2 cellular contexts compared by ENCODE assay signal in genomic region chr16:56225013-56225742, GRCh38.
TF ChIP-seq lines count a peak whose summit lies in the region.

No MANE protein-coding gene starts in this region.

TF ChIP-seq in liver, 16 proteins besides CTCF, POLR2A, EP300 and RAD21 (continued from another document):
- TF ChIP-seq REST (IDR thresholded peaks at IDR 0.05) = peak; percentile 61
- TF ChIP-seq RXRA (IDR thresholded peaks at IDR 0.05) = peak; percentile 36 to 71
- TF ChIP-seq YY1 (IDR thresholded peaks at IDR 0.05) = peak; percentile 74
- TF ChIP-seq FOXA2 (IDR thresholded peaks at IDR 0.05) = peak; percentile 6
- TF ChIP-seq SP1 (IDR thresholded peaks at IDR 0.05) = peak; percentile 53
- TF ChIP-seq FOXA1 (IDR thresholded peaks at IDR 0.05) = no peak
- TF ChIP-seq NR2F2 (IDR thresholded peaks at IDR 0.05) = no peak
- TF ChIP-seq, protein P1, sequence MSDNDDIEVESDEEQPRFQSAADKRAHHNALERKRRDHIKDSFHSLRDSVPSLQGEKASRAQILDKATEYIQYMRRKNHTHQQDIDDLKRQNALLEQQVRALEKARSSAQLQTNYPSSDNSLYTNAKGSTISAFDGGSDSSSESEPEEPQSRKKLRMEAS (IDR thresholded peaks at IDR 0.05) = peak; percentile 69
- TF ChIP-seq HNF4A (conservative IDR thresholded peaks at IDR 0.05) = peak; percentile 40 to 67
- TF ChIP-seq EGR1 (IDR thresholded peaks at IDR 0.05; ENCODE audit: low read depth in 2 of 2) = peak in 1 of 2 donors; percentile 74
- TF ChIP-seq ATF3 (IDR thresholded peaks at IDR 0.05) = no peak
- TF ChIP-seq, protein P2, sequence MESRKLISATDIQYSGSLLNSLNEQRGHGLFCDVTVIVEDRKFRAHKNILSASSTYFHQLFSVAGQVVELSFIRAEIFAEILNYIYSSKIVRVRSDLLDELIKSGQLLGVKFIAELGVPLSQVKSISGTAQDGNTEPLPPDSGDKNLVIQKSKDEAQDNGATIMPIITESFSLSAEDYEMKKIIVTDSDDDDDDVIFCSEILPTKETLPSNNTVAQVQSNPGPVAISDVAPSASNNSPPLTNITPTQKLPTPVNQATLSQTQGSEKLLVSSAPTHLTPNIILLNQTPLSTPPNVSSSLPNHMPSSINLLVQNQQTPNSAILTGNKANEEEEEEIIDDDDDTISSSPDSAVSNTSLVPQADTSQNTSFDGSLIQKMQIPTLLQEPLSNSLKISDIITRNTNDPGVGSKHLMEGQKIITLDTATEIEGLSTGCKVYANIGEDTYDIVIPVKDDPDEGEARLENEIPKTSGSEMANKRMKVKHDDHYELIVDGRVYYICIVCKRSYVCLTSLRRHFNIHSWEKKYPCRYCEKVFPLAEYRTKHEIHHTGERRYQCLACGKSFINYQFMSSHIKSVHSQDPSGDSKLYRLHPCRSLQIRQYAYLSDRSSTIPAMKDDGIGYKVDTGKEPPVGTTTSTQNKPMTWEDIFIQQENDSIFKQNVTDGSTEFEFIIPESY (IDR thresholded peaks at IDR 0.05) = no peak
- peak in 1 of 2 donors; percentile 67 for TF ChIP-seq JUND (IDR thresholded peaks at IDR 0.05)

TF ChIP-seq in HepG2, 621 proteins besides CTCF, POLR2A, EP300 and RAD21 (continued from another document):
- TF ChIP-seq, protein P3, sequence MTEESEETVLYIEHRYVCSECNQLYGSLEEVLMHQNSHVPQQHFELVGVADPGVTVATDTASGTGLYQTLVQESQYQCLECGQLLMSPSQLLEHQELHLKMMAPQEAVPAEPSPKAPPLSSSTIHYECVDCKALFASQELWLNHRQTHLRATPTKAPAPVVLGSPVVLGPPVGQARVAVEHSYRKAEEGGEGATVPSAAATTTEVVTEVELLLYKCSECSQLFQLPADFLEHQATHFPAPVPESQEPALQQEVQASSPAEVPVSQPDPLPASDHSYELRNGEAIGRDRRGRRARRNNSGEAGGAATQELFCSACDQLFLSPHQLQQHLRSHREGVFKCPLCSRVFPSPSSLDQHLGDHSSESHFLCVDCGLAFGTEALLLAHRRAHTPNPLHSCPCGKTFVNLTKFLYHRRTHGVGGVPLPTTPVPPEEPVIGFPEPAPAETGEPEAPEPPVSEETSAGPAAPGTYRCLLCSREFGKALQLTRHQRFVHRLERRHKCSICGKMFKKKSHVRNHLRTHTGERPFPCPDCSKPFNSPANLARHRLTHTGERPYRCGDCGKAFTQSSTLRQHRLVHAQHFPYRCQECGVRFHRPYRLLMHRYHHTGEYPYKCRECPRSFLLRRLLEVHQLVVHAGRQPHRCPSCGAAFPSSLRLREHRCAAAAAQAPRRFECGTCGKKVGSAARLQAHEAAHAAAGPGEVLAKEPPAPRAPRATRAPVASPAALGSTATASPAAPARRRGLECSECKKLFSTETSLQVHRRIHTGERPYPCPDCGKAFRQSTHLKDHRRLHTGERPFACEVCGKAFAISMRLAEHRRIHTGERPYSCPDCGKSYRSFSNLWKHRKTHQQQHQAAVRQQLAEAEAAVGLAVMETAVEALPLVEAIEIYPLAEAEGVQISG (CRISPR knock-in tag; IDR thresholded peaks at IDR 0.05) = no peak
- no peak for TF ChIP-seq ZFP90 (CRISPR knock-in tag; IDR thresholded peaks at IDR 0.05; ENCODE audit: borderline replicate concordance)
- TF ChIP-seq SMAD1 (CRISPR knock-in tag; IDR thresholded peaks at IDR 0.05; ENCODE audit: borderline replicate concordance, low read depth) = no peak
- TF ChIP-seq MZF1 (CRISPR knock-in tag; IDR thresholded peaks at IDR 0.05; ENCODE audit: borderline replicate concordance) = no peak
- TF ChIP-seq HNRNPL (IDR thresholded peaks at IDR 0.05; ENCODE audit: low read depth, low read length) = no peak
- no peak for TF ChIP-seq ZNF281 (CRISPR knock-in tag; IDR thresholded peaks at IDR 0.05; ENCODE audit: borderline replicate concordance)
- TF ChIP-seq, protein P4, sequence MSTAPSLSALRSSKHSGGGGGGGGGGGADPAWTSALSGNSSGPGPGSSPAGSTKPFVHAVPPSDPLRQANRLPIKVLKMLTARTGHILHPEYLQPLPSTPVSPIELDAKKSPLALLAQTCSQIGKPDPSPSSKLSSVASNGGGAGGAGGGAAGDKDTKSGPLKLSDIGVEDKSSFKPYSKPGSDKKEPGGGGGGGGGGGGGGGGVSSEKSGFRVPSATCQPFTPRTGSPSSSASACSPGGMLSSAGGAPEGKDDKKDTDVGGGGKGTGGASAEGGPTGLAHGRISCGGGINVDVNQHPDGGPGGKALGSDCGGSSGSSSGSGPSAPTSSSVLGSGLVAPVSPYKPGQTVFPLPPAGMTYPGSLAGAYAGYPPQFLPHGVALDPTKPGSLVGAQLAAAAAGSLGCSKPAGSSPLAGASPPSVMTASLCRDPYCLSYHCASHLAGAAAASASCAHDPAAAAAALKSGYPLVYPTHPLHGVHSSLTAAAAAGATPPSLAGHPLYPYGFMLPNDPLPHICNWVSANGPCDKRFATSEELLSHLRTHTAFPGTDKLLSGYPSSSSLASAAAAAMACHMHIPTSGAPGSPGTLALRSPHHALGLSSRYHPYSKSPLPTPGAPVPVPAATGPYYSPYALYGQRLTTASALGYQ (CRISPR knock-in tag; IDR thresholded peaks at IDR 0.05) = no peak
- no peak for TF ChIP-seq JUNB (CRISPR knock-in tag; IDR thresholded peaks at IDR 0.05; ENCODE audit: borderline replicate concordance)
- TF ChIP-seq, protein P5, sequence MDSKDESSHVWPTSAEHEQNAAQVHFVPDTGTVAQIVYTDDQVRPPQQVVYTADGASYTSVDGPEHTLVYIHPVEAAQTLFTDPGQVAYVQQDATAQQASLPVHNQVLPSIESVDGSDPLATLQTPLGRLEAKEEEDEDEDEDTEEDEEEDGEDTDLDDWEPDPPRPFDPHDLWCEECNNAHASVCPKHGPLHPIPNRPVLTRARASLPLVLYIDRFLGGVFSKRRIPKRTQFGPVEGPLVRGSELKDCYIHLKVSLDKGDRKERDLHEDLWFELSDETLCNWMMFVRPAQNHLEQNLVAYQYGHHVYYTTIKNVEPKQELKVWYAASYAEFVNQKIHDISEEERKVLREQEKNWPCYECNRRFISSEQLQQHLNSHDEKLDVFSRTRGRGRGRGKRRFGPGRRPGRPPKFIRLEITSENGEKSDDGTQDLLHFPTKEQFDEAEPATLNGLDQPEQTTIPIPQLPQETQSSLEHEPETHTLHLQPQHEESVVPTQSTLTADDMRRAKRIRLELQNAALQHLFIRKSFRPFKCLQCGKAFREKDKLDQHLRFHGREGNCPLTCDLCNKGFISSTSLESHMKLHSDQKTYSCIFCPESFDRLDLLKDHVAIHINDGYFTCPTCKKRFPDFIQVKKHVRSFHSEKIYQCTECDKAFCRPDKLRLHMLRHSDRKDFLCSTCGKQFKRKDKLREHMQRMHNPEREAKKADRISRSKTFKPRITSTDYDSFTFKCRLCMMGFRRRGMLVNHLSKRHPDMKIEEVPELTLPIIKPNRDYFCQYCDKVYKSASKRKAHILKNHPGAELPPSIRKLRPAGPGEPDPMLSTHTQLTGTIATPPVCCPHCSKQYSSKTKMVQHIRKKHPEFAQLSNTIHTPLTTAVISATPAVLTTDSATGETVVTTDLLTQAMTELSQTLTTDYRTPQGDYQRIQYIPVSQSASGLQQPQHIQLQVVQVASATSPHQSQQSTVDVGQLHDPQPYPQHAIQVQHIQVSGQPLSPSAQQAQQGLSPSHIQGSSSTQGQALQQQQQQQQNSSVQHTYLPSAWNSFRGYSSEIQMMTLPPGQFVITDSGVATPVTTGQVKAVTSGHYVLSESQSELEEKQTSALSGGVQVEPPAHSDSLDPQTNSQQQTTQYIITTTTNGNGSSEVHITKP (CRISPR knock-in tag; IDR thresholded peaks at IDR 0.05; ENCODE audit: low read depth) = no peak
- TF ChIP-seq, protein P6, sequence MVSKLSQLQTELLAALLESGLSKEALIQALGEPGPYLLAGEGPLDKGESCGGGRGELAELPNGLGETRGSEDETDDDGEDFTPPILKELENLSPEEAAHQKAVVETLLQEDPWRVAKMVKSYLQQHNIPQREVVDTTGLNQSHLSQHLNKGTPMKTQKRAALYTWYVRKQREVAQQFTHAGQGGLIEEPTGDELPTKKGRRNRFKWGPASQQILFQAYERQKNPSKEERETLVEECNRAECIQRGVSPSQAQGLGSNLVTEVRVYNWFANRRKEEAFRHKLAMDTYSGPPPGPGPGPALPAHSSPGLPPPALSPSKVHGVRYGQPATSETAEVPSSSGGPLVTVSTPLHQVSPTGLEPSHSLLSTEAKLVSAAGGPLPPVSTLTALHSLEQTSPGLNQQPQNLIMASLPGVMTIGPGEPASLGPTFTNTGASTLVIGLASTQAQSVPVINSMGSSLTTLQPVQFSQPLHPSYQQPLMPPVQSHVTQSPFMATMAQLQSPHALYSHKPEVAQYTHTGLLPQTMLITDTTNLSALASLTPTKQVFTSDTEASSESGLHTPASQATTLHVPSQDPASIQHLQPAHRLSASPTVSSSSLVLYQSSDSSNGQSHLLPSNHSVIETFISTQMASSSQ (IDR thresholded peaks at IDR 0.05; ENCODE audit: low read depth) = no peak
- TF ChIP-seq, protein P6 (CRISPR knock-in tag; IDR thresholded peaks at IDR 0.05; ENCODE audit: borderline replicate concordance) = no peak
- TF ChIP-seq RXRB (CRISPR knock-in tag; IDR thresholded peaks at IDR 0.05; ENCODE audit: borderline replicate concordance) = no peak
- TF ChIP-seq NPAS2 (CRISPR knock-in tag; IDR thresholded peaks at IDR 0.05; ENCODE audit: borderline replicate concordance) = no peak
- TF ChIP-seq GATAD1 (CRISPR knock-in tag; IDR thresholded peaks at IDR 0.05) = no peak
- TF ChIP-seq HOXA3 (CRISPR knock-in tag; IDR thresholded peaks at IDR 0.05) = no peak
